ENCODE assay signal across 8 cellular contexts in the genomic region with DNA sequence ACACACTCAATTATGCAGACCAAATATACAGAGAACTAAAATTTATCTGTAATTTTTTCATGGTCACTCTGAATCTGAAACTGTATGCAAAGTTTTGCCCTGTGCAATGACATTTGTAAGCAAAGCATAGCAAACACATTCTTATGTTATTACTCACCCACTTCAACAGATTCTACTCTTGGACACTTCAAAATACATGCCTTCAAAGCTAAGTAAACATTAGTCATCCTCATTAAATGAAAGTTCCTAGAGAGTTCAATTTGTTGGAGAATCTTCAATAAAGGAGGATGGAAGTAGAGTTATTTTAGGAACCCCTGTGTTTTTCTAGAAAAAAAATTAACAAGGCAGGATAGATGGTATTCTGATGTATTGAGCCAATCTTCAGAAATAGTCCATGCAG.
DNase-seq lines count a peak whose midpoint lies in the region; ATAC-seq and TF ChIP-seq lines count a peak whose summit lies in the region.

No MANE protein-coding gene starts in this region.

- no peak for TF ChIP-seq CTCF in HFFc6 (IDR thresholded peaks at IDR 0.05)
- TF ChIP-seq CTCF in hepatocyte (IDR thresholded peaks at IDR 0.05; ENCODE audit: poor library complexity): no peak
- no peak for TF ChIP-seq CTCF in WERI-Rb-1 (IDR thresholded peaks at IDR 0.05; ENCODE audit: low read depth, low read length)
- no peak for TF ChIP-seq CTCF in natural killer cell (IDR thresholded peaks at IDR 0.05)

- H3K4me1 ChIP-seq in hepatocyte (ENCODE audit: insufficient read depth): no peaks in the 10 kb centered on the region

- H3K9me3 Mint-ChIP-seq in HFFc6: peaks cover 9% of the 10 kb centered on the region
- peaks cover 6 to 7% of the 10 kb centered on the region in 2 donors for H3K9me3 Mint-ChIP-seq in natural killer cell

- DNase-seq in AG20443 (ENCODE audit: low spot score) (peak; percentile 11), HFFc6 (peak; percentile 55), RKO (ENCODE audit: low spot score) (peak; percentile 89), hepatocyte (ENCODE audit: low spot score) (peak; percentile 58), NCI-H2171 (lab: John Stamatoyannopoulos, UW) (no peak), NCI-H1694 (lab: John Stamatoyannopoulos, UW) (no peak), WERI-Rb-1 (no peak), natural killer cell (no peak)

- H3K27me3 ChIP-seq in hepatocyte: no peaks in the 10 kb centered on the region
- no peaks in the 10 kb centered on the region for H3K27me3 ChIP-seq in WERI-Rb-1 (ENCODE audit: insufficient read depth, low read depth, severe bottlenecking)

- no peaks in the 10 kb centered on the region for H3K79me2 ChIP-seq in hepatocyte

- H3K36me3 ChIP-seq in hepatocyte (replicated peaks; ENCODE audit: insufficient read depth, low read depth) (no peaks in the 10 kb centered on the region), WERI-Rb-1 (no peaks in the 10 kb centered on the region)

- H3K27ac ChIP-seq in hepatocyte: no peak overlapping the region
- no peak overlapping the region for H3K27ac ChIP-seq in WERI-Rb-1

- H3K4me1 Mint-ChIP-seq in HFFc6 (ENCODE audit: low read depth) (peaks cover 7% of the 10 kb centered on the region; the same call in 1 of the 2 replicates), natural killer cell (no peaks in the 10 kb centered on the region)

- no peak overlapping the region for H2AFZ ChIP-seq in hepatocyte

- H3K36me3 Mint-ChIP-seq in HFFc6 (ENCODE audit: low read depth) (no peaks in the 10 kb centered on the region), natural killer cell (no peaks in the 10 kb centered on the region)

- no peaks in the 10 kb centered on the region for H3K9me2 ChIP-seq in hepatocyte (replicated peaks; ENCODE audit: insufficient read depth)

- H3K4me3 Mint-ChIP-seq in HFFc6 (no peak overlapping the region), natural killer cell (no peak overlapping the region)

- H3K27me3 Mint-ChIP-seq in HFFc6 (ENCODE audit: insufficient read depth) (no peaks in the 10 kb centered on the region; the same call in 1 of the 2 replicates), natural killer cell (ENCODE audit: low read depth in 2 of 2) (no peaks in the 10 kb centered on the region)

- H3K9me3 ChIP-seq in hepatocyte (ENCODE audit: low read depth) (no peaks in the 10 kb centered on the region), WERI-Rb-1 (ENCODE audit: severe bottlenecking) (no peaks in the 10 kb centered on the region)

- no peak overlapping the region for H3K27ac Mint-ChIP-seq in HFFc6
- no peak overlapping the region for H3K27ac Mint-ChIP-seq in natural killer cell

- H3K4me3 ChIP-seq in hepatocyte (no peak overlapping the region), WERI-Rb-1 (ENCODE audit: low read depth, low read length) (no peak overlapping the region)

- ATAC-seq in natural killer cell: no peak

- H3K4me2 ChIP-seq in hepatocyte: no peak overlapping the region

- intact Hi-C loops in natural killer cell (cut with micrococcal nuclease): no loop called here

- H4K20me1 ChIP-seq in hepatocyte (ENCODE audit: insufficient read depth, poor library complexity, severe bottlenecking): no peaks in the 10 kb centered on the region

Comparison
In these comparisons a context has a peak if more than half of its experiments do, and no peak if none do; other contexts are left out.
1. DNase-seq: peak in AG20443 (single experiment), HFFc6 (single experiment), RKO (single experiment) and hepatocyte (single experiment); none in NCI-H2171 (single experiment), NCI-H1694 (single experiment), WERI-Rb-1 (single experiment) and natural killer cell (single experiment).